1 cellular context compared by ENCODE assay signal in the genomic region with DNA sequence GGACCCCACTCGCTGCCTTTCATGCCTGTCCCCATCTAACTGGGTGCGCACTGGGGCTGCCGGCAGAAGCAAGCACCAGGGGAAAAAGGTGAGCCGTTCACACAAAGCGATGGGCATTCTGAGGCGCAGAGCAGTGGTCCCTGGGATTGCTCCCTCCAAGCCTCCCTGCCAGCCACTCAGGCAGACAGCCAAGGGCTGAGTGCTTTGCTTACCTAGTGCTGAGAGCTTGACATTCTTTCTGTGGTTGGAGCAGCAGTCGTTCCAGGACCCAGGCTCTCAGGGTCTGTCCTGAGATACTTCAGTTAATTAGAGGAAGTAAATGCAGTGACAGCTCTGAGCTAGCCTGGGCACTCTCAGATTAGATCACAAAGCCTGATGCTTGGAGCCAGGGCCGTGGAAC.
TF ChIP-seq lines count a peak whose summit lies in the region.

No MANE protein-coding gene starts in this region.

TF ChIP-seq in WTC11, 78 proteins besides CTCF, POLR2A, EP300 and RAD21 (continued from another document):
- TF ChIP-seq AFF4 (CRISPR knock-in tag; IDR thresholded peaks at IDR 0.05; ENCODE audit: borderline replicate concordance) (no peak), JUN (CRISPR knock-in tag; IDR thresholded peaks at IDR 0.05) (no peak)
